ENCODE assay signal across 29 cellular contexts in genomic region chrX:134371133-134371532, GRCh38.
"Had no signal": no experiment of that assay in that cellular context is flagged by ENCODE, and none has a peak within 500 bp of the region (broad histone marks: within the 10 kb centered on the region; RNA-seq: fewer than 3 reads in every experiment).

No MANE protein-coding gene starts in this region.

- H3K27ac ChIP-seq: gastroesophageal sphincter, neural progenitor cell, testis had no signal

- H3K4me1 ChIP-seq: neural progenitor cell, testis had no signal

- H3K36me3 Mint-ChIP-seq: natural killer cell had no signal

- H3K27me3 Mint-ChIP-seq: activated B cell treated with CpG ODN at 0.5 μM for 24 hours; activated CD8-positive, alpha-beta T cell treated with anti-CD3 and anti-CD28 coated beads for 36 hours; activated T-helper 17 cell treated with anti-CD3 and anti-CD28 coated beads, Interleukin-2, amount 50 U/mL, for 72 hours; central memory CD8-positive, alpha-beta T cell; T-helper 17 cell had no signal

- FAIRE-seq: astrocyte, endometrium, kidney, urothelium cell line had no signal

- H3K36me3 ChIP-seq: gastroesophageal sphincter, neural progenitor cell had no signal

- H2AFZ ChIP-seq: neural progenitor cell had no signal

- H3K27ac Mint-ChIP-seq: activated B cell treated with CpG ODN at 0.5 μM for 24 hours; activated CD8-positive, alpha-beta T cell treated with anti-CD3 and anti-CD28 coated beads for 36 hours; activated T-helper 17 cell treated with anti-CD3 and anti-CD28 coated beads, Interleukin-2, amount 50 U/mL, for 72 hours; neural progenitor cell; T-helper 17 cell had no signal

- ATAC-seq: activated CD8-positive, alpha-beta T cell treated with anti-CD3 and anti-CD28 coated beads for 36 hours; activated T-cell treated with anti-CD3 and anti-CD28 coated beads, Interleukin-2, amount 50 U/mL, for 4 hours; activated T-helper 17 cell treated with anti-CD3 and anti-CD28 coated beads, Interleukin-2, amount 50 U/mL, for 72 hours; gastroesophageal sphincter; left colon; natural killer cell; right cardiac atrium; T-helper 17 cell had no signal

- H3K4me1 Mint-ChIP-seq: activated T-helper 17 cell treated with anti-CD3 and anti-CD28 coated beads, Interleukin-2, amount 50 U/mL, for 72 hours had no signal

- H3K4me3 ChIP-seq: gastroesophageal sphincter, neural progenitor cell, testis had no signal

- DNase-seq: activated B cell treated with CpG ODN at 0.5 μM for 24 hours; activated CD4-positive, alpha-beta T cell treated with anti-CD3 and anti-CD28 coated beads, Interleukin-2, amount 50 U/mL, for 1 hour; activated CD8-positive, alpha-beta T cell treated with anti-CD3 and anti-CD28 coated beads for 36 hours; activated gamma-delta T cell treated with Interleukin-2 at 50 U/mL for 16 hours; activated naive CD4-positive, alpha-beta T cell treated with anti-CD3 and anti-CD28 coated beads, Interleukin-2, amount 50 U/mL, for 16 hours; activated T-cell treated with anti-CD3 and anti-CD28 coated beads, Interleukin-2, amount 50 U/mL, for 4 hours; amniotic stem cell; dermis blood vessel endothelial cell; effector CD4-positive, alpha-beta T cell; hippocampal formation; kidney; left colon; mammary epithelial cell; natural killer cell; posterior cingulate gyrus; right cardiac atrium; stimulated activated CD4-positive, alpha-beta T cell treated with anti-CD3 and anti-CD28 coated beads, Interleukin-2, amount 100 ng/mL, for 48 hours; stimulated activated naive CD4-positive, alpha-beta T cell treated with Interleukin-2 at 50 U/mL for 16 hours; T-helper 17 cell; T1000; testis; trophoblast cell had no signal

- H3K9me3 ChIP-seq: gastroesophageal sphincter, testis had no signal

- H3K9ac ChIP-seq: neural progenitor cell had no signal

- H3K27me3 ChIP-seq: gastroesophageal sphincter, neural progenitor cell, testis had no signal

- H3K4me2 ChIP-seq: neural progenitor cell had no signal

- H3K4me3 Mint-ChIP-seq: activated B cell treated with CpG ODN at 0.5 μM for 24 hours; activated CD8-positive, alpha-beta T cell treated with anti-CD3 and anti-CD28 coated beads for 36 hours; activated T-cell treated with anti-CD3 and anti-CD28 coated beads, Interleukin-2, amount 50 U/mL, for 4 hours; central memory CD8-positive, alpha-beta T cell; natural killer cell; neural progenitor cell; T-helper 17 cell had no signal

- H3K9me3 Mint-ChIP-seq: activated B cell treated with CpG ODN at 0.5 μM for 24 hours; activated CD8-positive, alpha-beta T cell treated with anti-CD3 and anti-CD28 coated beads for 36 hours; activated T-cell treated with anti-CD3 and anti-CD28 coated beads, Interleukin-2, amount 50 U/mL, for 4 hours; activated T-helper 17 cell treated with anti-CD3 and anti-CD28 coated beads, Interleukin-2, amount 50 U/mL, for 72 hours; central memory CD8-positive, alpha-beta T cell; natural killer cell; neural progenitor cell had no signal
